Comparison of ENCODE assay signal across 22 cellular contexts in the genomic region with DNA sequence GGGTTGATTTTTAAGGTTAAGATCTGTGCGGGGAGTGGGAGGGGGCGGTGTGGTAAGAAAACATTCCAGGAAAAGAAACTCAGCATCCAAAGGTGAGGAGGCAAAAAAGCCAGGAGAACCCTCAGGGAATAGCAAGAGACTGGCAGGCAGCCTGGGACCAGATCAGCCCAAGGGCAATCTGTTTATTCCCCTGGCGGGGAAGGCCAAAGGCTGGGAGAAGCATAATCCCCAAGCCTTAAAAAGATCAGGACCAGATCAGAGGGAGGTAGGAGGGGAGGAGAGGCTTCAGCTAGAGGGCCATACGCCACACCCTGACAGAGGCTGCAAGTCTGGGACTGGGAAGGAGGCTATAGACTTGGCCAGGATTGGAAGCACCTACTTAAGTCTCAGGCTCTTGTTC.
"Had no signal": no experiment of that assay in that cellular context is flagged by ENCODE, and none has a peak within 500 bp of the region (broad histone marks: within the 10 kb centered on the region; RNA-seq: fewer than 3 reads in every experiment).

No MANE protein-coding gene starts in this region.

- H3K27me3 ChIP-seq: ascending aorta, ovary, right lobe of liver, testis, upper lobe of left lung had no signal

- H3K4me1 ChIP-seq: ascending aorta, breast epithelium, gastroesophageal sphincter, right lobe of liver, stomach, testis, upper lobe of left lung had no signal

- ATAC-seq: activated T-cell treated with anti-CD3 and anti-CD28 coated beads, Interleukin-2, amount 50 U/mL, for 72 hours; esophagus mucosa; gastroesophageal sphincter; left ventricle myocardium superior; mucosa of descending colon; right lobe of liver had no signal

- H3K36me3 ChIP-seq: ascending aorta, breast epithelium, gastroesophageal sphincter, ovary, right lobe of liver, stomach, upper lobe of left lung had no signal

- H3K27ac ChIP-seq: ascending aorta, breast epithelium, gastroesophageal sphincter, ovary, right lobe of liver, stomach, testis, upper lobe of left lung, VCaP had no signal

- DNase-seq: activated CD4-positive, alpha-beta T cell treated with anti-CD3 and anti-CD28 coated beads, Interleukin-2, amount 50 U/mL, for 4 hours; activated effector memory CD4-positive, alpha-beta T cell treated with anti-CD3 and anti-CD28 coated beads, Interleukin-2, amount 50 U/mL, for 16 hours; activated T-cell treated with anti-CD3 and anti-CD28 coated beads, Interleukin-2, amount 50 U/mL, for 72 hours; cortex of kidney; effector CD4-positive, alpha-beta T cell; immature natural killer cell; left ventricle myocardium superior; mucosa of descending colon; naive B cell; ovary; right lobe of liver; small intestine; stimulated activated CD4-positive, alpha-beta T cell treated with anti-CD3 and anti-CD28 coated beads, Interleukin-15, amount 100 ng/mL, for 24 hours; stimulated activated CD4-positive, alpha-beta T cell treated with anti-CD3 and anti-CD28 coated beads, Interleukin-2, amount 100 ng/mL, for 48 hours; stomach; testis; upper lobe of left lung had no signal

- H3K4me3 ChIP-seq: ascending aorta, breast epithelium, gastroesophageal sphincter, mucosa of descending colon, ovary, right lobe of liver, stomach, testis, upper lobe of left lung had no signal
